ENCODE assay signal across 14 cellular contexts in the genomic region with DNA sequence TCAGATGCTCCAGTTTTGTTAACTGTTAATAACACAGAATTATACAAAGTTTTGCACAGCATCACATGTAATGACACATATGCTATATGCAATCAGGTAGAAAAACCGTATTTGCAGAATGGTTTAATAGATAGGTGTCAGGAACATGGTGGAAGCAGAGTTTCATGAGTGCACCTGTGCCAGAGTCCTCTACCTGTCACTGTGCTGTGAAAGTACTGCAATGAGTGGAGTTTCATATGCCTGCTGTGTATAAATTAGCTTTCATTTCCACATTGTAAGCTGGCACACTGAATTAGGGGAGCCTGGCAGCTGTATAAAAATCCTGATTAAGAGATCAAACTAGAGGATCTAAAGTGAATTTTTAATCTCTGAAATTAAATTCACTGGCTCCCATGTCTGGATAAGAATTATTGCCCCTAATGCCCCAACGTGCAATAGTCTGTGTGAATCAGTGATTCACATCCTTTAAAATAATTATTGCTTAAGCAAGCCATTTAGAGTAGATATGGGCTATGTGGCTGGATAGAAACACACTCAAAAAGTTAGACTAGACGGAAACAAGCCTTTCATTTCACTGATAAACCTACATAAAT. TPM values are rescaled to one million over a fixed set of nuclear protein-coding genes. Genes with fewer than 3 reads are reported as not detected.
DNase-seq lines count a peak whose midpoint lies in the region; ATAC-seq and TF ChIP-seq lines count a peak whose summit lies in the region.
"Had no signal": no experiment of that assay in that cellular context is flagged by ENCODE, and none has a peak within 500 bp of the region (broad histone marks: within the 10 kb centered on the region; RNA-seq: fewer than 3 reads in every experiment).

No MANE protein-coding gene starts in this region.

- H3K4me3 Mint-ChIP-seq in naive thymus-derived CD4-positive, alpha-beta T cell, result no peak overlapping the region

- DNase-seq in ovary, result no peak
- DNase-seq in DMS53 treated with DMSO at 0.1 percent for 48 hours (lab: John Stamatoyannopoulos, UW; ENCODE audit: unreplicated experiment), result no peak
- no peak for DNase-seq in head of caudate nucleus
- DNase-seq in naive thymus-derived CD4-positive, alpha-beta T cell, result no peak
- DNase-seq: dorsolateral prefrontal cortex; foreskin keratinocyte; kidney; NCI-H524 treated with DMSO at 0.1 percent for 48 hours; stimulated activated CD4-positive, alpha-beta T cell treated with anti-CD3 and anti-CD28 coated beads, Interleukin-4, amount 100 ng/mL, for 1 hour had no signal

- CTCF ChIA-PET in naive thymus-derived CD4-positive, alpha-beta T cell (lab: Charles Lee), result no interaction called here

- H3K27ac ChIP-seq in ovary, result no peak overlapping the region
- H3K27ac ChIP-seq in naive thymus-derived CD4-positive, alpha-beta T cell (ENCODE audit: low read depth, low read length), result no peak overlapping the region
- H3K27ac ChIP-seq: C4-2B, dorsolateral prefrontal cortex, foreskin keratinocyte had no signal

- intact Hi-C loops in ovary (cut with DNase I) (no loop called here), head of caudate nucleus (cut with DNase I) (no loop called here)
- intact Hi-C loops in naive thymus-derived CD4-positive, alpha-beta T cell (cut with micrococcal nuclease), result no loop called here

- peaks cover 0 to 24% (median 11%) of the 10 kb centered on the region in 7 donors for H3K4me1 Mint-ChIP-seq in naive thymus-derived CD4-positive, alpha-beta T cell

- peak overlapping the region in 2 of 9 donors; percentile 11 to 56 for H3K27ac Mint-ChIP-seq in naive thymus-derived CD4-positive, alpha-beta T cell

- H3K4me1 ChIP-seq in ovary (ENCODE audit: insufficient read depth), result no peaks in the 10 kb centered on the region
- H3K4me1 ChIP-seq in naive thymus-derived CD4-positive, alpha-beta T cell (ENCODE audit: control insufficient read depth in 2 of 2, insufficient read depth in 2 of 2, low read length in 2 of 2), result no peaks in the 10 kb centered on the region
- H3K4me1 ChIP-seq: foreskin keratinocyte had no signal

- WGBS in ovary, 3 donors, result 81 to 87% (median 84%) methylated on average over 3 of the region's 3 CpGs

- no peaks in the 10 kb centered on the region for H3K9me3 Mint-ChIP-seq in naive thymus-derived CD4-positive, alpha-beta T cell

- H3K27me3 Mint-ChIP-seq in naive thymus-derived CD4-positive, alpha-beta T cell, result no peaks in the 10 kb centered on the region

- no peak for TF ChIP-seq POLR2A in GM18505 (IDR thresholded peaks at IDR 0.05; ENCODE audit: borderline replicate concordance, extremely low read depth, insufficient read depth, insufficient read length)
- TF ChIP-seq POLR2A in ovary (IDR thresholded peaks at IDR 0.05), result no peak

- TF ChIP-seq CTCF in ovary (IDR thresholded peaks at IDR 0.05), result no peak

- POLR2A ChIA-PET in naive thymus-derived CD4-positive, alpha-beta T cell (lab: Charles Lee), result interaction anchor here (0.5 to 1.3 kb wide), 3 partner anchors 9 to 147 kb away, joined by 3 to 5 read pairs (median 3); a partner anchor contains a TSS

- H3K4me3 ChIP-seq in ovary, result no peak overlapping the region
- H3K4me3 ChIP-seq in naive thymus-derived CD4-positive, alpha-beta T cell (ENCODE audit: low read length), result no peak overlapping the region
- H3K4me3 ChIP-seq: dorsolateral prefrontal cortex had no signal

- no peaks in the 10 kb centered on the region for H3K27me3 ChIP-seq in ovary
- H3K27me3 ChIP-seq in naive thymus-derived CD4-positive, alpha-beta T cell (ENCODE audit: control insufficient read depth in 2 of 2, insufficient read depth in 2 of 2, low read length in 2 of 2), result no peaks in the 10 kb centered on the region
- H3K27me3 ChIP-seq: dorsolateral prefrontal cortex, foreskin keratinocyte had no signal

- ATAC-seq in GM18505 (IDR thresholded peaks at IDR 0.05; ENCODE audit: unreplicated experiment) (peak; percentile 94), GM19324 (IDR thresholded peaks at IDR 0.05; ENCODE audit: low FRiP score, unreplicated experiment) (peak; percentile 80), HG02798 (IDR thresholded peaks at IDR 0.05; ENCODE audit: poor library complexity, unreplicated experiment) (peak; percentile 72), HG03575 (IDR thresholded peaks at IDR 0.05; ENCODE audit: extremely low read depth, insufficient number of reproducible peaks, low FRiP score, unreplicated experiment) (peak; percentile 49)
- no peak for ATAC-seq in naive thymus-derived CD4-positive, alpha-beta T cell
- ATAC-seq: foreskin keratinocyte had no signal

- no peak for TF ChIP-seq EP300 in ovary (IDR thresholded peaks at IDR 0.05)

- peaks cover 0 to 32% (median 22%) of the 10 kb centered on the region in 5 donors for H3K36me3 Mint-ChIP-seq in naive thymus-derived CD4-positive, alpha-beta T cell

- H3K9me3 ChIP-seq in ovary, result no peaks in the 10 kb centered on the region
- H3K9me3 ChIP-seq in naive thymus-derived CD4-positive, alpha-beta T cell (ENCODE audit: control insufficient read depth in 2 of 3, low read length in 3 of 3), result no peaks in the 10 kb centered on the region

- no peaks in the 10 kb centered on the region for H3K36me3 ChIP-seq in ovary
- peaks cover 0 to 30% (median 5%) of the 10 kb centered on the region in 3 experiments for H3K36me3 ChIP-seq in naive thymus-derived CD4-positive, alpha-beta T cell (ENCODE audit: control insufficient read depth in 2 of 3, insufficient read depth in 3 of 3, low read length in 3 of 3)

RNA-seq across cellular contexts. Expression of a gene that starts 8.5 kb away (rescaled TPM):
- total RNA-seq in ovary, result 10 to 100 TPM; 11.1 to 16.4 (median 12.8) TPM
- 10 to 100 TPM in 1 of 2 donors, 1 to 10 TPM in 1; 9.7 to 20.8 TPM for polyA plus RNA-seq in ovary
- 10 to 100 TPM in 1 of 5 experiments, 1 to 10 TPM in 4; 4.2 to 11.2 (median 8.5) TPM for total RNA-seq in naive thymus-derived CD4-positive, alpha-beta T cell
- 10 to 100 TPM; 13.1 to 14.1 TPM for polyA plus RNA-seq in naive thymus-derived CD4-positive, alpha-beta T cell
